Comparison of ENCODE assay signal across 1 cellular context in the genomic region with DNA sequence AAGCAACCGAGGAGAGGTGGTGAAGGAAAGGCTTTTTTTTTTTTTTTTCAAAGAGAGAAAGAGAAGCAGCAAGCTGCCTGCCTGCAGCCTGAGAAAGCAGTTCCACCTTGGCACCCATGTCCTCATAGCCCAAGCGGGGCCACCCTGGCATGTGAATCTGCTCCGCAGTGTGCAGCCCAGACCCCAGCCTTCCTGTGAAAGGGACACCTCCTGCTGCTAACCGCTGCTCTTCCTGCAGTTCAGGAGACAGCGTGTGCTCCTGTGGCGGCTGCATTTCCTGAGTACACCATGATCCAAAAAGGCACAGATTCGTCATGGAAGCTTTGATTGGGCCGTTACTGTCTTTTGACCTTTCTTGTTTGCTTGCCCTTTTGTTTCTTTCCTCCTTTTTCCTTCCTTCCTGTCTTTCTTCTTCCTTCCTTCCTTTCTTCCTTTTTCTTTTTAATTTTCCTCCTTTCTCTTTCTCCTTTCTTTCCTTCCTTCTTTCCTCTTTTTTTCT.
TF ChIP-seq lines count a peak whose summit lies in the region.

No MANE protein-coding gene starts in this region.

TF ChIP-seq in GM23338, 12 proteins besides CTCF, POLR2A, EP300 and RAD21 (continued from another document):
- TF ChIP-seq, protein P1, sequence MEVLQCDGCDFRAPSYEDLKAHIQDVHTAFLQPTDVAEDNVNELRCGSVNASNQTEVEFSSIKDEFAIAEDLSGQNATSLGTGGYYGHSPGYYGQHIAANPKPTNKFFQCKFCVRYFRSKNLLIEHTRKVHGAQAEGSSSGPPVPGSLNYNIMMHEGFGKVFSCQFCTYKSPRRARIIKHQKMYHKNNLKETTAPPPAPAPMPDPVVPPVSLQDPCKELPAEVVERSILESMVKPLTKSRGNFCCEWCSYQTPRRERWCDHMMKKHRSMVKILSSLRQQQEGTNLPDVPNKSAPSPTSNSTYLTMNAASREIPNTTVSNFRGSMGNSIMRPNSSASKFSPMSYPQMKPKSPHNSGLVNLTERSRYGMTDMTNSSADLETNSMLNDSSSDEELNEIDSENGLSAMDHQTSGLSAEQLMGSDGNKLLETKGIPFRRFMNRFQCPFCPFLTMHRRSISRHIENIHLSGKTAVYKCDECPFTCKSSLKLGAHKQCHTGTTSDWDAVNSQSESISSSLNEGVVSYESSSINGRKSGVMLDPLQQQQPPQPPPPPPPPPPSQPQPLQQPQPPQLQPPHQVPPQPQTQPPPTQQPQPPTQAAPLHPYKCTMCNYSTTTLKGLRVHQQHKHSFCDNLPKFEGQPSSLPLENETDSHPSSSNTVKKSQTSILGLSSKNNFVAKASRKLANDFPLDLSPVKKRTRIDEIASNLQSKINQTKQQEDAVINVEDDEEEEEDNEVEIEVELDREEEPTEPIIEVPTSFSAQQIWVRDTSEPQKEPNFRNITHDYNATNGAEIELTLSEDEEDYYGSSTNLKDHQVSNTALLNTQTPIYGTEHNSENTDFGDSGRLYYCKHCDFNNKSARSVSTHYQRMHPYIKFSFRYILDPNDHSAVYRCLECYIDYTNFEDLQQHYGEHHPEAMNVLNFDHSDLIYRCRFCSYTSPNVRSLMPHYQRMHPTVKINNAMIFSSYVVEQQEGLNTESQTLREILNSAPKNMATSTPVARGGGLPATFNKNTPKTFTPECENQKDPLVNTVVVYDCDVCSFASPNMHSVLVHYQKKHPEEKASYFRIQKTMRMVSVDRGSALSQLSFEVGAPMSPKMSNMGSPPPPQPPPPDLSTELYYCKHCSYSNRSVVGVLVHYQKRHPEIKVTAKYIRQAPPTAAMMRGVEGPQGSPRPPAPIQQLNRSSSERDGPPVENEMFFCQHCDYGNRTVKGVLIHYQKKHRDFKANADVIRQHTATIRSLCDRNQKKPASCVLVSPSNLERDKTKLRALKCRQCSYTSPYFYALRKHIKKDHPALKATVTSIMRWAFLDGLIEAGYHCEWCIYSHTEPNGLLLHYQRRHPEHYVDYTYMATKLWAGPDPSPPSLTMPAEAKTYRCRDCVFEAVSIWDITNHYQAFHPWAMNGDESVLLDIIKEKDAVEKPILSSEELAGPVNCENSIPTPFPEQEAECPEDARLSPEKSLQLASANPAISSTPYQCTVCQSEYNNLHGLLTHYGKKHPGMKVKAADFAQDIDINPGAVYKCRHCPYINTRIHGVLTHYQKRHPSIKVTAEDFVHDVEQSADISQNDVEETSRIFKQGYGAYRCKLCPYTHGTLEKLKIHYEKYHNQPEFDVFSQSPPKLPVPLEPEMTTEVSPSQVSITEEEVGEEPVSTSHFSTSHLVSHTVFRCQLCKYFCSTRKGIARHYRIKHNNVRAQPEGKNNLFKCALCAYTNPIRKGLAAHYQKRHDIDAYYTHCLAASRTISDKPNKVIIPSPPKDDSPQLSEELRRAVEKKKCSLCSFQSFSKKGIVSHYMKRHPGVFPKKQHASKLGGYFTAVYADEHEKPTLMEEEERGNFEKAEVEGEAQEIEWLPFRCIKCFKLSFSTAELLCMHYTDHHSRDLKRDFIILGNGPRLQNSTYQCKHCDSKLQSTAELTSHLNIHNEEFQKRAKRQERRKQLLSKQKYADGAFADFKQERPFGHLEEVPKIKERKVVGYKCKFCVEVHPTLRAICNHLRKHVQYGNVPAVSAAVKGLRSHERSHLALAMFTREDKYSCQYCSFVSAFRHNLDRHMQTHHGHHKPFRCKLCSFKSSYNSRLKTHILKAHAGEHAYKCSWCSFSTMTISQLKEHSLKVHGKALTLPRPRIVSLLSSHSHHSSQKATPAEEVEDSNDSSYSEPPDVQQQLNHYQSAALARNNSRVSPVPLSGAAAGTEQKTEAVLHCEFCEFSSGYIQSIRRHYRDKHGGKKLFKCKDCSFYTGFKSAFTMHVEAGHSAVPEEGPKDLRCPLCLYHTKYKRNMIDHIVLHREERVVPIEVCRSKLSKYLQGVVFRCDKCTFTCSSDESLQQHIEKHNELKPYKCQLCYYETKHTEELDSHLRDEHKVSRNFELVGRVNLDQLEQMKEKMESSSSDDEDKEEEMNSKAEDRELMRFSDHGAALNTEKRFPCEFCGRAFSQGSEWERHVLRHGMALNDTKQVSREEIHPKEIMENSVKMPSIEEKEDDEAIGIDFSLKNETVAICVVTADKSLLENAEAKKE (CRISPR knock-in tag; IDR thresholded peaks at IDR 0.05) = no peak
- TF ChIP-seq ZNF331 (CRISPR knock-in tag; IDR thresholded peaks at IDR 0.05; ENCODE audit: low read depth) (no peak), EZH2 (IDR thresholded peaks at IDR 0.05; ENCODE audit: low read depth, unreplicated experiment) (no peak)
